Comparison of ENCODE assay signal across 10 cellular contexts in the genomic region with DNA sequence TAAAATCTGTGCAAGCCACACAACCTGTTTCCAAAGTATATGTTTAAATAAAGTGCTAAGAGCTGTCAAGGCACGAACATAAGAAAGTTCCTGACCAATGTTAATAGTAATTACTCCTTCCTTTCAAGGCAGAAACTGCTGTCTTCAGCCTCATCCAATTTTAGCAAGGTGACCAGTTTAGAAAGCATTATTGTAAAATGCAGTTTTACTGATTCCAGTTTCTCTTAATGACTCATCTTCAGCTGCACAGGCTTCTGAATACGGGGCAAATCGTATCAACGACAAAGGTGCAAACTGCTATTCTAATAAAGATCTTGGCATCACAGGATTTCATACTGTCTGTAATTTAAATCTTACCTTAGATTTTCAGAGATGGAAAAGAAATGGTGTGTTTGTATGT.
DNase-seq lines count a peak whose midpoint lies in the region; ATAC-seq, FAIRE-seq and TF ChIP-seq lines count a peak whose summit lies in the region.
"Had no signal": no experiment of that assay in that cellular context is flagged by ENCODE, and none has a peak within 500 bp of the region (broad histone marks: within the 10 kb centered on the region; RNA-seq: fewer than 3 reads in every experiment).

No MANE protein-coding gene starts in this region.

- BruUV-seq in endothelial cell of umbilical vein (replicated peaks; lab: Mats Ljungman, UMichigan), result no TSS peak

- no peaks in the 10 kb centered on the region for H3K9me1 ChIP-seq in endothelial cell of umbilical vein (replicated peaks; ENCODE audit: control insufficient read depth, extremely low read depth, insufficient read depth, low read length)

- H3K9ac ChIP-seq in endothelial cell of umbilical vein (replicated peaks; ENCODE audit: extremely low read depth, insufficient read depth, low read length), result no peak overlapping the region

- peak overlapping the region in 1 of 3 experiments; percentile 37 for H3K4me3 ChIP-seq in endothelial cell of umbilical vein (replicated peaks in 1 of 3; ENCODE audit: insufficient read depth in 1 of 3, low read depth in 1 of 3, low read length in 3 of 3)
- H3K4me3 ChIP-seq: tibial artery had no signal

- peaks cover 2% of the 10 kb centered on the region for H3K79me2 ChIP-seq in endothelial cell of umbilical vein (ENCODE audit: control insufficient read depth, insufficient read depth, low read length)

- FAIRE-seq in endothelial cell of umbilical vein (lab: Jason Lieb, UNC), result no peak

- no peaks in the 10 kb centered on the region for H3K27me3 ChIP-seq in endothelial cell of umbilical vein (ENCODE audit: control insufficient read depth in 2 of 2, insufficient read depth in 2 of 2, low read length in 2 of 2)
- H3K27me3 ChIP-seq: tibial artery had no signal

- H2AFZ ChIP-seq in endothelial cell of umbilical vein (ENCODE audit: low read depth, low read length), result no peak overlapping the region

- H3K9me3 ChIP-seq in endothelial cell of umbilical vein (replicated peaks; ENCODE audit: control insufficient read depth, insufficient read depth, low read length), result no peaks in the 10 kb centered on the region
- H3K9me3 ChIP-seq: tibial artery had no signal

- CTCF ChIA-PET in endothelial cell of umbilical vein (lab: Charles Lee), result interaction anchor here (2.0 kb wide), 1 partner anchor 73 kb away, joined by 6 read pairs; no protein-coding TSS in a partner anchor

- POLR2A ChIA-PET in endothelial cell of umbilical vein (lab: Charles Lee), result no interaction called here

- peaks cover 47% of the 10 kb centered on the region for H3K4me1 ChIP-seq in endothelial cell of umbilical vein (ENCODE audit: control insufficient read depth, extremely low read depth, insufficient read depth, low read length)

- no peak for TF ChIP-seq POLR2A in endothelial cell of umbilical vein (IDR thresholded peaks at IDR 0.05; ENCODE audit: low read depth, low read length)

- dilution Hi-C loops in endothelial cell of umbilical vein (cut with MboI; ENCODE audit: extremely low pct_ligation_motif_present, low sequenced_read_pairs), result no loop called here

- peaks cover 3% of the 10 kb centered on the region for H4K20me1 ChIP-seq in endothelial cell of umbilical vein (replicated peaks; ENCODE audit: control insufficient read depth, extremely low read depth, insufficient read depth, low read length)

- intact Hi-C loops in endothelial cell of umbilical vein (cut with micrococcal nuclease), result loop anchor here (2.0 to 5.0 kb wide), 3 partner anchors 41 to 157 kb away; a partner anchor contains a TSS

- peak; percentile 66 for DNase-seq in endothelial cell of umbilical vein (ENCODE audit: low read depth, low spot score)
- DNase-seq in NCI-H446 (lab: John Stamatoyannopoulos, UW), result no peak
- no peak for DNase-seq in stimulated activated CD4-positive, alpha-beta T cell treated with anti-CD3 and anti-CD28 coated beads, Interleukin-12 subunit alpha, Interleukin-12 subunit beta, amount 100 ng/mL, for 4 hours
- DNase-seq in putamen (ENCODE audit: low spot score), result no peak
- no peak for DNase-seq in NCI-H1092 (lab: John Stamatoyannopoulos, UW)
- DNase-seq: EL, tibial artery had no signal

- ATAC-seq in GM18520 (IDR thresholded peaks at IDR 0.05; ENCODE audit: unreplicated experiment) (peak; percentile 89), GM21447 (IDR thresholded peaks at IDR 0.05; ENCODE audit: unreplicated experiment) (peak; percentile 87), HG03108 (IDR thresholded peaks at IDR 0.05; ENCODE audit: unreplicated experiment) (peak; percentile 78)

- TF ChIP-seq CTCF in endothelial cell of umbilical vein (IDR thresholded peaks at IDR 0.05; ENCODE audit: extremely low read depth in 1 of 2, insufficient read depth in 1 of 2, low read depth in 1 of 2, low read length in 2 of 2), result no peak

- no peak overlapping the region for H3K27ac ChIP-seq in endothelial cell of umbilical vein (ENCODE audit: insufficient read depth, low read depth, low read length)
- H3K27ac ChIP-seq: tibial artery had no signal

- no peaks in the 10 kb centered on the region for H3K36me3 ChIP-seq in endothelial cell of umbilical vein (ENCODE audit: control insufficient read depth in 2 of 2, extremely low read depth in 1 of 2, insufficient read depth in 2 of 2, low read length in 2 of 2)
- H3K36me3 ChIP-seq: tibial artery had no signal

- peak overlapping the region; percentile 64 for H3K4me2 ChIP-seq in endothelial cell of umbilical vein (ENCODE audit: insufficient read depth, low read length)

TF ChIP-seq in endothelial cell of umbilical vein, 7 proteins besides CTCF, POLR2A, EP300 and RAD21:
- TF ChIP-seq EZH2 (IDR thresholded peaks at IDR 0.05; ENCODE audit: borderline replicate concordance, low read depth, low read length, severe bottlenecking) (no peak), JUN (IDR thresholded peaks at IDR 0.05; ENCODE audit: borderline replicate concordance, insufficient read depth, insufficient read length, low read depth) (peak; percentile 29), MYC (IDR thresholded peaks at IDR 0.05; ENCODE audit: low read depth, low read length) (no peak), POLR2AphosphoS5 (IDR thresholded peaks at IDR 0.05; ENCODE audit: insufficient read depth, low read depth, low read length) (no peak), FOS (IDR thresholded peaks at IDR 0.05; ENCODE audit: borderline replicate concordance, insufficient read depth, low read length) (peak; percentile 68), GATA2 (IDR thresholded peaks at IDR 0.05; ENCODE audit: insufficient read depth, insufficient read length, low read depth, low read length) (no peak)
- TF ChIP-seq, protein P1, sequence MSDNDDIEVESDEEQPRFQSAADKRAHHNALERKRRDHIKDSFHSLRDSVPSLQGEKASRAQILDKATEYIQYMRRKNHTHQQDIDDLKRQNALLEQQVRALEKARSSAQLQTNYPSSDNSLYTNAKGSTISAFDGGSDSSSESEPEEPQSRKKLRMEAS (IDR thresholded peaks at IDR 0.05; ENCODE audit: insufficient read depth, insufficient read length), result no peak
